Comparison of ENCODE assay signal across 8 cellular contexts in the genomic region with DNA sequence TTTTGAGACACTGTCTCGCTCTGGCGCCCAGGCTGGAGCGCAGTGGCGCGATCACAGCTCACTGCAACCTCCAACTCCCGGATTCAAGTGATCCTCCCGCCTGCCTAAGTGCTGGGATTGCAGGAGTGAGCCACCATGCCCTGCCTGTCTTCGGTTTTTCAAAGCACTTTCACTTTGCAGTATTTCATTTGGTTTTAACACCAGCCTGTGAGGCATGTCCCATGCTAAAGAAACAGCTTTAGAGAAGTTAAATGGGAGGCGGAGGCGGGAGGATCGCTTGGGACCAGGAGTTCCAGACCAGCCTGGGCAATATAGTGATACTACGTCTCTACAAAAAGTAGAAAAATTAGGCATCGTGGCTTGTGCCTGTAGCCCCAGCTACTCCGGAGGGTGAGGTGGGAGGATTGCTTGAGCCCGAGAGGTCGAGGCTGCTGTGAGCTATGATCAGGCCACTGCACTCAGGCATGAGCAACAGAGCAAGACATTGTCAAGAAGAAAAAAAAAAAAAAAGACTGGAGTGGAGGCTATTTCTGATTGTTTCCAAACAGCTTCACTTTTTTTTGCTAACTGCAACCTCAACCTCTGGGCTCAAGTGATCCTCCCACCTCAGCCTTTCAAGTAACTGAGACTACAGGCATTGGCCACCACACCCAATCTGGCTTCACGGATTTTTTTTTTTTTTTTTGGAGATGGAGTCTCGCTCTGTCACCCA. TPM values are rescaled to one million over a fixed set of nuclear protein-coding genes. Genes with fewer than 3 reads are reported as not detected.
A peak's percentile ranks its signal among the peaks of the same experiment; 100 is the strongest.
DNase-seq lines count a peak whose midpoint lies in the region; ATAC-seq and TF ChIP-seq lines count a peak whose summit lies in the region.

No MANE protein-coding gene starts in this region.

- H3K27ac ChIP-seq in SJCRH30: no peak overlapping the region
- peak overlapping the region; percentile 87 for H3K27ac ChIP-seq in parathyroid adenoma

- H3K9ac ChIP-seq in parathyroid adenoma: no peak overlapping the region

- peaks cover 42% of the 10 kb centered on the region for H3K36me3 ChIP-seq in SJCRH30
- H3K36me3 ChIP-seq in parathyroid adenoma (ENCODE audit: control insufficient read depth, insufficient read depth, low read length): no peaks in the 10 kb centered on the region

- peaks cover 38% of the 10 kb centered on the region for H3K79me2 ChIP-seq in parathyroid adenoma

- H2AFZ ChIP-seq in parathyroid adenoma: peak overlapping the region; percentile 71

- peak; percentile 3 for DNase-seq in NCI-H748 (lab: John Stamatoyannopoulos, UW; ENCODE audit: unreplicated experiment)
- no peak for DNase-seq in NCI-H748 treated with DMSO at 0.1 percent for 48 hours (lab: John Stamatoyannopoulos, UW)
- DNase-seq in SJCRH30: no peak
- DNase-seq in epithelial cell of esophagus (ENCODE audit: low read depth): no peak
- DNase-seq in hippocampal formation (lab: John Stamatoyannopoulos, UW): no peak
- DNase-seq in T1000 (lab: John Stamatoyannopoulos, UW): no peak

- H3K27me3 ChIP-seq in SJCRH30 (no peaks in the 10 kb centered on the region), parathyroid adenoma (ENCODE audit: control insufficient read depth, insufficient read depth, low read length) (no peaks in the 10 kb centered on the region)

- TF ChIP-seq CTCF in epithelial cell of esophagus (IDR thresholded peaks at IDR 0.05; ENCODE audit: insufficient read depth, low read depth, low read length, missing control alignments) (no peak), parathyroid adenoma (IDR thresholded peaks at IDR 0.05) (no peak)

- H3K9me3 ChIP-seq in SJCRH30 (replicated peaks) (no peaks in the 10 kb centered on the region), parathyroid adenoma (ENCODE audit: control insufficient read depth, low read length) (no peaks in the 10 kb centered on the region)

- peak overlapping the region; percentile 94 for H3K4me2 ChIP-seq in parathyroid adenoma (ENCODE audit: low read length)

- no peak for ATAC-seq in GM21390 (IDR thresholded peaks at IDR 0.05; ENCODE audit: unreplicated experiment)

- H3K4me3 ChIP-seq in SJCRH30 (peak overlapping the region; percentile 97), epithelial cell of esophagus (ENCODE audit: low read length) (peak overlapping the region; percentile 83), parathyroid adenoma (ENCODE audit: low read depth, low read length) (peak overlapping the region; percentile 91)

- H3K4me1 ChIP-seq in SJCRH30: no peaks in the 10 kb centered on the region; the same call in 1 of the 2 replicates
- H3K4me1 ChIP-seq in parathyroid adenoma: peaks cover 11% of the 10 kb centered on the region

RNA-seq across cellular contexts. Expression of a gene that starts 1.3 kb away (rescaled TPM):
- 33.3 and 39.5 TPM in 2 replicates for total RNA-seq in SJCRH30 (2014; rRNA removed; shearing (Covaris generic))

RNA-seq across cellular contexts. Expression of a gene that starts 1.5 kb away (rescaled TPM):
- 36.4 and 39.8 TPM in 2 replicates for total RNA-seq in SJCRH30 (2014; rRNA removed; shearing (Covaris generic))

RNA-seq across cellular contexts. Expression of a gene that starts 9.2 kb away (rescaled TPM):
- 516 and 599 TPM in 2 replicates for total RNA-seq in SJCRH30 (2014; rRNA removed; shearing (Covaris generic))

RNA-seq across cellular contexts. Expression of a gene that starts 10.0 kb away (rescaled TPM):
- 35.5 and 40.4 TPM in 2 replicates for total RNA-seq in SJCRH30 (2014; rRNA removed; shearing (Covaris generic))

RNA-seq across cellular contexts. Expression of a gene that starts 17.1 kb away (rescaled TPM):
- total RNA-seq in SJCRH30 (2014; rRNA removed; shearing (Covaris generic)): 245 and 247 TPM in 2 replicates
